ENCODE assay signal across 11 cellular contexts in the genomic region with DNA sequence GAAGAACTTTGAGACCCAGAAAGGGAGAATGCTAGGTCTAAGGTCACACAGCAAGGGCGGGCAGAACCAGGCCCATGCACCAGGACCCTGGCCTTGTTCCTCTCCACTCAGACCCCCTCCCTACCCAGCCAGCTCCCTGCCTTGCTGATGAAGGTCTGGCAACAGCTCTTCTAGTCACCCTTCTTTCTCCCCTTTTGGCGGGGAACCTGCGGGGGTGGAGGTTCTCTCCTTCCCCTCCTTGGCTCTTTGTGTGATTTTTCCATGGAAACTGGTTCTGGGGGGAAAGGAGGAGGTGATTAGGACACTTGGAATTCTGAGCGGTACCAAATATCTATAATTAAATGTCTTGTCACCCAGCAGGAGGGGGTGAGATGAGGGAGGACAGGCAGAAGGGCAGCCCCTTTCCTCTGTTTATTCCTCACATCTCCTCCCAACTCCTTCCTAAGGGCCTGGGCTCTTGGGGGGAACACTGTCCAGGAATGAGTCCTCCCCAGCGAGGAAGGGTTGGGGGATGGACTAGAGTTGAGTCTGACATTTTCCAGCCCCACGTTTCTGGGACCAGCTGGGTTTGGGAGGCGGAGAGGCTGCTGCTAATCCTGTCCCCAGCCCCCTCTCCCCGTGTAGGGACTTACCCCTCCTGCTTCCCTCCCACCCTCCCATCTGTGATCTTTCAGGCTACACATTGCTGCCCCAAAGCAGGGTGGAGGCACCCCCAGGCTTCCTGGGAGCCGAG. TPM values are rescaled to one million over a fixed set of nuclear protein-coding genes. Genes with fewer than 3 reads are reported as not detected.
A peak's percentile ranks its signal among the peaks of the same experiment; 100 is the strongest.
DNase-seq lines count a peak whose midpoint lies in the region; TF ChIP-seq lines count a peak whose summit lies in the region.
"Had no signal": no experiment of that assay in that cellular context is flagged by ENCODE, and none has a peak within 500 bp of the region (broad histone marks: within the 10 kb centered on the region; RNA-seq: fewer than 3 reads in every experiment).

No MANE protein-coding gene starts in this region.

- no peaks in the 10 kb centered on the region for H3K27me3 ChIP-seq in transverse colon

- no peaks in the 10 kb centered on the region for H3K9me3 ChIP-seq in transverse colon

- peak overlapping the region; percentile 95 to 99 (median 95) for H3K27ac ChIP-seq in transverse colon

- H3K4me1 ChIP-seq in transverse colon: peaks cover 19 to 78% (median 52%) of the 10 kb centered on the region in 4 donors

- intact Hi-C loops in transverse colon (cut with DNase I; ENCODE audit: low total_unique reads): no loop called here

- no peak for TF ChIP-seq EP300 in transverse colon (IDR thresholded peaks at IDR 0.05; ENCODE audit: low read depth)

- peak; percentile 42 for DNase-seq in NCI-H1694 treated with DMSO at 0.1 percent for 48 hours (lab: John Stamatoyannopoulos, UW)
- DNase-seq in choroid plexus epithelial cell (ENCODE audit: low read depth): no peak
- DNase-seq in myocyte (ENCODE audit: low read depth): peak; percentile 33
- no peak for DNase-seq in transverse colon
- DNase-seq in middle frontal gyrus (ENCODE audit: extremely low spot score, low spot score): no peak
- DNase-seq in HPDE6-E6E7 (ENCODE audit: extremely low spot score): no peak
- no peak for DNase-seq in dedifferentiated amniotic fluid mesenchymal stem cell (ENCODE audit: extremely low spot score)
- DNase-seq: activated T-cell treated with anti-CD3 and anti-CD28 coated beads, Interleukin-2, amount 50 U/mL, for 1 hour; NCI-H1105; T1000 had no signal

- TF ChIP-seq POLR2A in transverse colon (IDR thresholded peaks at IDR 0.05): no peak

- TF ChIP-seq CTCF in choroid plexus epithelial cell (conservative IDR thresholded peaks at IDR 0.05; ENCODE audit: low read depth, low read length) (no peak), transverse colon (IDR thresholded peaks at IDR 0.05) (no peak)

- peak overlapping the region; percentile 17 for H3K4me3 ChIP-seq in choroid plexus epithelial cell (ENCODE audit: low read depth, low read length)
- no peak overlapping the region for H3K4me3 ChIP-seq in transverse colon

- no peaks in the 10 kb centered on the region for H3K36me3 ChIP-seq in transverse colon

- 60 to 72% methylated on average over 2 to 9 of the region's 9 CpGs for WGBS in transverse colon (ENCODE audit: low coverage in 1 of 2), 2 donors

- in situ Hi-C loops in transverse colon (cut with MboI; ENCODE audit: low pct_ligation_motif_present in 1 of 4, low pct_unique_long_range_greater_than_20kb in 1 of 4, low sequenced_read_pairs in 3 of 4): no loop called here

RNA-seq across cellular contexts. Expression of gene ARHGEF17, which starts 7.4 kb away (rescaled TPM):
- 38.0 and 38.4 TPM in 2 replicates for total RNA-seq in myocyte
- polyA plus RNA-seq in myocyte (2012): 59.1 TPM
- total RNA-seq in transverse colon: 10 to 100 TPM; 12.0 to 44.9 (median 27.1) TPM

RNA-seq across cellular contexts. Expression of gene P2RY6, which starts 43.3 kb away (rescaled TPM):
- total RNA-seq in myocyte (0.67 and 1.1 TPM in 2 replicates), transverse colon (1 to 10 TPM in 3 of 4 donors, not detected in 1; 1.1 to 1.6 (median 1.4) TPM)
- polyA plus RNA-seq in myocyte (2012): 0.30 TPM
- total RNA-seq: OCI-LY7 had no signal

Comparison
In these comparisons a context has a peak if more than half of its experiments do, and no peak if none do; other contexts are left out.
1. DNase-seq: peak in NCI-H1694 treated with DMSO at 0.1 percent for 48 hours (single experiment) and myocyte (single experiment); none in choroid plexus epithelial cell (single experiment), transverse colon (single experiment), middle frontal gyrus (single experiment), HPDE6-E6E7 (single experiment) and dedifferentiated amniotic fluid mesenchymal stem cell (single experiment).